25 cellular contexts compared by ENCODE assay signal in the genomic region with DNA sequence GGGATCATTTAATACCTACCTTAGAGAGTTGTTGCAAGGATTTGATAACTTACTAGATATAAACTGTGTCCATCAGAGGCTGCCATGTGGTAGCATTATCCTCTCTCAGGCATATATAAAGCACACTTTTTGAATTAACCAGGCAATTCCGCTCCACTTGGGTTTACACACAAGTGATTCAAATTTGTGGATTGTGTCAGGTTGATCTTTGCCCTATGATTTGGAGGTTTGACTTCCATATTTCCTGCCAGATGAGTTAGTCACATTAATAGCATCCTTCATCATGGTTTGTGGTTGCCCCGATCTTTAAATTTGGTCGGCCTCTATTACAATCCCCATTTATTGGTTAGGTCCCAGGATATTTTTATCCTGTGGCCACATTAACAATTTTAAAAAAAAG. TPM values are rescaled to one million over a fixed set of nuclear protein-coding genes. Genes with fewer than 3 reads are reported as not detected.
DNase-seq lines count a peak whose midpoint lies in the region; ATAC-seq and TF ChIP-seq lines count a peak whose summit lies in the region.
"Had no signal": no experiment of that assay in that cellular context is flagged by ENCODE, and none has a peak within 500 bp of the region (broad histone marks: within the 10 kb centered on the region; RNA-seq: fewer than 3 reads in every experiment).

No MANE protein-coding gene starts in this region.

- H2BK15ac ChIP-seq in mesenchymal stem cell (ENCODE audit: low read depth, poor library complexity, severe bottlenecking) = no peak overlapping the region

- no peak for TF ChIP-seq CTCF in brain microvascular endothelial cell (IDR thresholded peaks at IDR 0.05; ENCODE audit: low read depth, low read length, missing control alignments)

- H3K4me3 Mint-ChIP-seq in activated T-cell treated with anti-CD3 and anti-CD28 coated beads, Interleukin-2, amount 50 U/mL, for 4 hours = no peak overlapping the region
- H3K4me3 Mint-ChIP-seq: CD14-positive monocyte, endodermal cell had no signal

- no peak overlapping the region for H2BK5ac ChIP-seq in mesenchymal stem cell (ENCODE audit: low read depth, low read length, poor library complexity, severe bottlenecking)

- H3K9me3 ChIP-seq in mesenchymal stem cell (ENCODE audit: control insufficient read depth, low read length) = peaks cover 14% of the 10 kb centered on the region
- H3K9me3 ChIP-seq: uterus had no signal

- H3K36me3 Mint-ChIP-seq in activated T-cell treated with anti-CD3 and anti-CD28 coated beads, Interleukin-2, amount 50 U/mL, for 4 hours (ENCODE audit: insufficient read depth) = no peaks in the 10 kb centered on the region
- H3K36me3 Mint-ChIP-seq: CD14-positive monocyte had no signal

- no peak overlapping the region for H4K91ac ChIP-seq in mesenchymal stem cell (ENCODE audit: low read length)

- no peak overlapping the region for H2AK5ac ChIP-seq in mesenchymal stem cell (ENCODE audit: low read length, severe bottlenecking)

- peak overlapping the region in 1 of 2 experiments; percentile 47 for H3K4ac ChIP-seq in mesenchymal stem cell (ENCODE audit: low read depth in 1 of 2, low read length in 2 of 2)

- H3K18ac ChIP-seq in mesenchymal stem cell (ENCODE audit: low read depth in 1 of 2, low read length in 2 of 2) = no peak overlapping the region

- DNase-seq in AG20443 (ENCODE audit: low spot score) (peak; percentile 63), LHCN-M2 (ENCODE audit: low read depth) (peak; percentile 97), brain microvascular endothelial cell (peak; percentile 86), mesenchymal stem cell (peak; percentile 46), NCI-H510A treated with DMSO at 0.1 percent for 48 hours (lab: John Stamatoyannopoulos, UW) (no peak), NCI-H1694 treated with DMSO at 0.1 percent for 48 hours (lab: John Stamatoyannopoulos, UW) (no peak)
- no peak for DNase-seq in activated T-cell treated with anti-CD3 and anti-CD28 coated beads, Interleukin-2, amount 50 U/mL, for 4 hours
- DNase-seq: activated CD4-positive, CD25-positive, alpha-beta regulatory T cell; activated naive CD4-positive, alpha-beta T cell; central memory CD4-positive, alpha-beta T cell; DMS79 treated with DMSO at 0.1 percent for 48 hours; endodermal cell; head of caudate nucleus; kidney; NCI-H1694; NCI-H524; small intestine; stimulated activated naive CD4-positive, alpha-beta T cell treated with Interleukin-2 at 50 U/mL for 16 hours; uterus had no signal

- no peak overlapping the region for H4K8ac ChIP-seq in mesenchymal stem cell (ENCODE audit: low read length)

- no peaks in the 10 kb centered on the region for H3K79me1 ChIP-seq in mesenchymal stem cell (replicated peaks; ENCODE audit: low read length, poor library complexity, severe bottlenecking)

- H3K27me3 Mint-ChIP-seq in activated T-cell treated with anti-CD3 and anti-CD28 coated beads, Interleukin-2, amount 50 U/mL, for 4 hours (ENCODE audit: low read depth) = peaks cover 18% of the 10 kb centered on the region

- no peak overlapping the region for H3K14ac ChIP-seq in mesenchymal stem cell (ENCODE audit: low read length in 2 of 2)

- 31% methylated on average over 2 of the region's 3 CpGs for WGBS in mesenchymal stem cell

- H2BK120ac ChIP-seq in mesenchymal stem cell (ENCODE audit: low read depth, low read length) = no peak overlapping the region

- no peaks in the 10 kb centered on the region for H3K4me1 Mint-ChIP-seq in activated T-cell treated with anti-CD3 and anti-CD28 coated beads, Interleukin-2, amount 50 U/mL, for 4 hours (ENCODE audit: low read depth)
- H3K4me1 Mint-ChIP-seq: CD14-positive monocyte had no signal

- H2AFZ ChIP-seq in mesenchymal stem cell (ENCODE audit: low read depth, low read length) = no peak overlapping the region

- no peak overlapping the region for H3K9ac ChIP-seq in mesenchymal stem cell (ENCODE audit: low read length)

- H2BK12ac ChIP-seq in mesenchymal stem cell (ENCODE audit: low read length in 2 of 2) = peak overlapping the region in 1 of 2 experiments; percentile 54

- no peak overlapping the region for H3K4me2 ChIP-seq in mesenchymal stem cell (ENCODE audit: low read length, poor library complexity, severe bottlenecking)

- H3K27me3 ChIP-seq in brain microvascular endothelial cell (replicated peaks) (no peaks in the 10 kb centered on the region), mesenchymal stem cell (ENCODE audit: control insufficient read depth in 1 of 2, insufficient read depth in 1 of 2, low read length in 2 of 2) (no peaks in the 10 kb centered on the region)
- H3K27me3 ChIP-seq: uterus had no signal

- H3K4me3 ChIP-seq in brain microvascular endothelial cell (ENCODE audit: low read depth, low read length) = no peak overlapping the region
- H3K4me3 ChIP-seq in mesenchymal stem cell (ENCODE audit: insufficient read depth in 1 of 2, low read depth in 1 of 2, low read length in 2 of 2) = no peak overlapping the region
- H3K4me3 ChIP-seq: GM12878, uterus had no signal

- in situ Hi-C loops in brain microvascular endothelial cell (cut with HindIII; ENCODE audit: low pct_ligation_motif_present, low sequenced_read_pairs) = no loop called here

- no peak for ATAC-seq in GM18867 (IDR thresholded peaks at IDR 0.05; ENCODE audit: unreplicated experiment)
- no peak for ATAC-seq in activated T-cell treated with anti-CD3 and anti-CD28 coated beads, Interleukin-2, amount 50 U/mL, for 4 hours
- ATAC-seq: GM12878, HCT116 had no signal

- H3K9me3 Mint-ChIP-seq in activated T-cell treated with anti-CD3 and anti-CD28 coated beads, Interleukin-2, amount 50 U/mL, for 4 hours = no peaks in the 10 kb centered on the region

- H3K36me3 ChIP-seq in brain microvascular endothelial cell (replicated peaks) = no peaks in the 10 kb centered on the region
- no peaks in the 10 kb centered on the region for H3K36me3 ChIP-seq in mesenchymal stem cell (ENCODE audit: control insufficient read depth in 1 of 2, insufficient read depth in 2 of 2, low read depth in 1 of 2, low read length in 2 of 2)
- H3K36me3 ChIP-seq: uterus had no signal

- H3K4me1 ChIP-seq in mesenchymal stem cell (ENCODE audit: control insufficient read depth, insufficient read depth, low read depth, low read length) = peaks cover 1% of the 10 kb centered on the region
- H3K4me1 ChIP-seq: uterus had no signal

- H3K27ac ChIP-seq in brain microvascular endothelial cell (peak overlapping the region; percentile 57), mesenchymal stem cell (ENCODE audit: low read length, poor library complexity, severe bottlenecking) (peak overlapping the region; percentile 54)
- H3K27ac ChIP-seq: uterus had no signal

- no peak overlapping the region for H3K23ac ChIP-seq in mesenchymal stem cell (ENCODE audit: low read length in 2 of 2)

RNA-seq across cellular contexts. Expression of a gene that starts 44.8 kb away (rescaled TPM):
- total RNA-seq in LHCN-M2 (2014; rRNA removed) = not detected in 2 replicates
- not detected for polyA plus RNA-seq in LHCN-M2 (2012)
- polyA plus RNA-seq in mesenchymal stem cell (2013, experiment 1 of 2) = not detected
- polyA plus RNA-seq in mesenchymal stem cell (2013, experiment 2 of 2) = not detected
- total RNA-seq in activated T-cell treated with anti-CD3 and anti-CD28 coated beads, Interleukin-2, amount 50 U/mL, for 4 hours = not detected
- total RNA-seq: endodermal cell, kidney, mononuclear cell, OCI-LY7, uterus had no signal
- polyA plus RNA-seq: CD14-positive monocyte, GM12878, small intestine had no signal

RNA-seq across cellular contexts. Expression of a gene that starts 52.2 kb away (rescaled TPM):
- 24.8 and 26.5 TPM in 2 replicates for total RNA-seq in LHCN-M2 (2014; rRNA removed)
- 8.0 TPM for polyA plus RNA-seq in LHCN-M2 (2012)
- 2.5 TPM for polyA plus RNA-seq in mesenchymal stem cell (2013, experiment 1 of 2)
- 2.6 TPM for polyA plus RNA-seq in mesenchymal stem cell (2013, experiment 2 of 2)
- under 1 TPM; 0.32 to 0.52 (median 0.51) TPM for total RNA-seq in activated T-cell treated with anti-CD3 and anti-CD28 coated beads, Interleukin-2, amount 50 U/mL, for 4 hours
- polyA plus RNA-seq: CD14-positive monocyte had no signal

RNA-seq across cellular contexts. Expression of a gene that starts 54.4 kb away (rescaled TPM):
- 0.06 TPM in 1 of 2 replicates, not detected in the other for total RNA-seq in LHCN-M2 (2014; rRNA removed)
- not detected for polyA plus RNA-seq in LHCN-M2 (2012)
- polyA plus RNA-seq in mesenchymal stem cell (2013, experiment 1 of 2) = not detected
- polyA plus RNA-seq in mesenchymal stem cell (2013, experiment 2 of 2) = not detected
- not detected for total RNA-seq in activated T-cell treated with anti-CD3 and anti-CD28 coated beads, Interleukin-2, amount 50 U/mL, for 4 hours
- total RNA-seq: endodermal cell, GM12878, kidney, OCI-LY7, uterus had no signal
- polyA plus RNA-seq: CD14-positive monocyte, GM12878, small intestine had no signal

Comparison
In these comparisons a context has a peak if more than half of its experiments do, and no peak if none do; other contexts are left out.
1. DNase-seq: peak in AG20443 (single experiment), LHCN-M2 (single experiment), brain microvascular endothelial cell (single experiment) and mesenchymal stem cell (single experiment); none in NCI-H510A treated with DMSO at 0.1 percent for 48 hours (single experiment), activated T-cell treated with anti-CD3 and anti-CD28 coated beads, Interleukin-2, amount 50 U/mL, for 4 hours (single experiment) and NCI-H1694 treated with DMSO at 0.1 percent for 48 hours (single experiment).
2. RNA of a gene that starts 52.2 kb away (total RNA-seq): 24.8 to 26.5 TPM in LHCN-M2; 0.32 to 0.52 TPM in activated T-cell treated with anti-CD3 and anti-CD28 coated beads, Interleukin-2, amount 50 U/mL, for 4 hours; every median in the first group is over 10 times any median in the second.